In the genomic region with DNA sequence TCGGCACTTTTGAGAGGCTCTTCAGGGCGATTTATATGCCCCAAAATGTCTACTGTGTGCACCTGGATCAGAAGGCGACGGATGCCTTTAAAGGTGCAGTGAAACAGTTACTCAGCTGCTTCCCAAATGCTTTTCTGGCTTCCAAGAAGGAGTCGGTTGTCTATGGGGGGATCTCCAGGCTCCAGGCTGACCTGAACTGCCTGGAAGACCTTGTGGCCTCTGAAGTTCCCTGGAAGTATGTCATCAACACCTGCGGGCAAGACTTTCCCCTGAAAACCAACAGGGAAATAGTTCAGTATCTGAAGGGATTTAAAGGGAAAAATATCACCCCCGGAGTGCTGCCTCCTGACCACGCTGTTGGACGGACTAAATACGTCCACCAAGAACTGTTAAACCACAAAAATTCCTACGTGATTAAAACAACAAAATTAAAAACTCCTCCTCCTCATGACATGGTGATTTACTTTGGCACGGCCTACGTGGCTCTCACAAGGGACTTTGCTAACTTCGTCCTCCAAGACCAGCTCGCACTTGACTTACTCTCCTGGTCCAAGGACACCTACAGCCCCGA, we compare ENCODE assay signal across 9 cellular contexts. TPM values are rescaled to one million over a fixed set of nuclear protein-coding genes. Genes with fewer than 3 reads are reported as not detected.
DNase-seq lines count a peak whose midpoint lies in the region; ATAC-seq lines count a peak whose summit lies in the region.
"Had no signal": no experiment of that assay in that cellular context is flagged by ENCODE, and none has a peak within 500 bp of the region (broad histone marks: within the 10 kb centered on the region; RNA-seq: fewer than 3 reads in every experiment).

No MANE protein-coding gene starts in this region.

- H3K9me3 ChIP-seq in subcutaneous abdominal adipose tissue (ENCODE audit: control insufficient read depth in 5 of 5, low read length in 5 of 5) = no peaks in the 10 kb centered on the region

- H3K27ac Mint-ChIP-seq in activated CD4-positive, alpha-beta memory T cell treated with anti-CD3 and anti-CD28 coated beads for 36 hours = peak overlapping the region; percentile 61

- H3K9me3 Mint-ChIP-seq in activated CD4-positive, alpha-beta memory T cell treated with anti-CD3 and anti-CD28 coated beads for 36 hours = no peaks in the 10 kb centered on the region

- H3K27ac ChIP-seq in subcutaneous abdominal adipose tissue (ENCODE audit: low read depth, low read length) = no peak overlapping the region

- H3K4me1 ChIP-seq in subcutaneous abdominal adipose tissue (ENCODE audit: control insufficient read depth in 5 of 5, insufficient read depth in 5 of 5, low read length in 5 of 5) = peaks cover 0 to 15% (median 0%) of the 10 kb centered on the region in 5 donors

- intact Hi-C loops in activated CD4-positive, alpha-beta memory T cell treated with anti-CD3 and anti-CD28 coated beads for 36 hours (cut with micrococcal nuclease) = loop anchor here (2.0 to 5.0 kb wide), 4 partner anchors 19 to 563 kb away; a partner anchor contains a TSS

- H3K9ac ChIP-seq in subcutaneous abdominal adipose tissue (ENCODE audit: low read length in 5 of 5) = peak overlapping the region in 1 of 5 donors; percentile 21

- H3K27me3 ChIP-seq in subcutaneous abdominal adipose tissue (ENCODE audit: control insufficient read depth in 5 of 5, insufficient read depth in 4 of 5, low read length in 5 of 5) = no peaks in the 10 kb centered on the region

- no peak for ATAC-seq in HG03095 (IDR thresholded peaks at IDR 0.05; ENCODE audit: unreplicated experiment)

- CTCF ChIA-PET in activated CD4-positive, alpha-beta memory T cell treated with anti-CD3 and anti-CD28 coated beads for 36 hours (lab: Charles Lee) = interaction anchor here (1.2 kb wide), 1 partner anchor 51 kb away, joined by 4 read pairs; no protein-coding TSS in a partner anchor

- peaks cover 47% of the 10 kb centered on the region for H3K4me1 Mint-ChIP-seq in activated CD4-positive, alpha-beta memory T cell treated with anti-CD3 and anti-CD28 coated beads for 36 hours (ENCODE audit: low read depth)

- POLR2A ChIA-PET in activated CD4-positive, alpha-beta memory T cell treated with anti-CD3 and anti-CD28 coated beads for 36 hours (lab: Charles Lee) = interaction anchor here (1.5 to 2.2 kb wide), 2 partner anchors 166 to 192 kb away, joined by 4 to 7 read pairs; a partner anchor contains a TSS

- H3K4me3 ChIP-seq in subcutaneous abdominal adipose tissue (ENCODE audit: low read depth in 1 of 5, low read length in 5 of 5) = peak overlapping the region; percentile 20 to 67 (median 56)

- H3K36me3 Mint-ChIP-seq in activated CD4-positive, alpha-beta memory T cell treated with anti-CD3 and anti-CD28 coated beads for 36 hours = no peaks in the 10 kb centered on the region

- H3K36me3 ChIP-seq in subcutaneous abdominal adipose tissue (ENCODE audit: control insufficient read depth in 5 of 5, insufficient read depth in 5 of 5, low read length in 5 of 5) = no peaks in the 10 kb centered on the region

- peak; percentile 19 for DNase-seq in NOMO-1 treated with DMSO at 0.1 percent for 48 hours (lab: John Stamatoyannopoulos, UW; ENCODE audit: unreplicated experiment)
- no peak for DNase-seq in NOMO-1 treated with dmso at 0.1 percent for 144 hours (lab: John Stamatoyannopoulos, UW; ENCODE audit: unreplicated experiment)
- peak; percentile 15 for DNase-seq in activated CD4-positive, alpha-beta memory T cell treated with anti-CD3 and anti-CD28 coated beads for 36 hours
- DNase-seq in kidney glomerular epithelial cell (lab: John Stamatoyannopoulos, UW) = peak; percentile 61
- DNase-seq in anterior cingulate cortex (lab: John Stamatoyannopoulos, UW) = no peak
- no peak for DNase-seq in NCI-H1417 (lab: John Stamatoyannopoulos, UW)
- DNase-seq: Kasumi-1 had no signal

- peak overlapping the region; percentile 73 for H3K4me3 Mint-ChIP-seq in activated CD4-positive, alpha-beta memory T cell treated with anti-CD3 and anti-CD28 coated beads for 36 hours

- no peaks in the 10 kb centered on the region for H3K27me3 Mint-ChIP-seq in activated CD4-positive, alpha-beta memory T cell treated with anti-CD3 and anti-CD28 coated beads for 36 hours

RNA-seq across cellular contexts. Expression of a gene that starts 8.2 kb away (rescaled TPM):
- 1 to 10 TPM; 1.4 to 1.5 TPM for total RNA-seq in activated CD4-positive, alpha-beta memory T cell treated with anti-CD3 and anti-CD28 coated beads for 36 hours

Comparison
In these comparisons a context has a peak if more than half of its experiments do, and no peak if none do; other contexts are left out.
1. DNase-seq: peak in NOMO-1 treated with DMSO at 0.1 percent for 48 hours (single experiment), activated CD4-positive, alpha-beta memory T cell treated with anti-CD3 and anti-CD28 coated beads for 36 hours (single experiment) and kidney glomerular epithelial cell (single experiment); none in NOMO-1 treated with dmso at 0.1 percent for 144 hours (single experiment), anterior cingulate cortex (0 of 58) and NCI-H1417 (0 of 3).